Comparison of ENCODE assay signal across 9 cellular contexts in the genomic region with DNA sequence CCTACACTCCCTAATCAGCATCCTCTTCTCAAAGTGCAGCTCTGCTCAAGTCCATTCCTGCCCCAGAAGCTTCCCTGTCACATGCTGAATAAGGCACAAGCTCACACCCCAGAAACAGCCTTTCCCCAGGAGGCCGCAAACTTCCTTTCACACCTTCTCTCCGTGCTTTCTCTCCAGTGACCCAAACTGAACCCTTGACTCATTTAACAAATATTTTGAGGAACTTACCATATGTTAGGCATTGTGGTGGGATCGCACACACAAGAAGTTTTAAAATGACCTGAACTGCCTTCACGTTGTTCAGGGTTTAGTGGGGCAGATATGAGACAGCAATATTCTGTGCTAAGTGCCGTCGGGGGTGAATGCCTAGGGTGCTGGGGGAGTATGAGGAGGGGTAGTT.
DNase-seq lines count a peak whose midpoint lies in the region; ATAC-seq, FAIRE-seq and TF ChIP-seq lines count a peak whose summit lies in the region.
"Had no signal": no experiment of that assay in that cellular context is flagged by ENCODE, and none has a peak within 500 bp of the region (broad histone marks: within the 10 kb centered on the region; RNA-seq: fewer than 3 reads in every experiment).

No MANE protein-coding gene starts in this region.

- H3K79me1 ChIP-seq in IMR-90 (ENCODE audit: low read depth in 1 of 2, low read length in 2 of 2), result no peaks in the 10 kb centered on the region

- H3K9me1 ChIP-seq in IMR-90 (ENCODE audit: insufficient read depth, low read length) (no peaks in the 10 kb centered on the region), keratinocyte (ENCODE audit: control insufficient read depth, extremely low read depth, insufficient read depth, low read length) (peaks cover 2% of the 10 kb centered on the region)

- H3K4me1 ChIP-seq in IMR-90 (ENCODE audit: control insufficient read depth, insufficient read depth, low read length), result no peaks in the 10 kb centered on the region
- peaks cover 17% of the 10 kb centered on the region for H3K4me1 ChIP-seq in keratinocyte (ENCODE audit: control insufficient read depth, extremely low read depth, insufficient read depth, low read length)
- no peaks in the 10 kb centered on the region for H3K4me1 ChIP-seq in BE2C

- FAIRE-seq in keratinocyte (lab: Jason Lieb, UNC), result no peak

- H3K4ac ChIP-seq in IMR-90 (ENCODE audit: low read depth, low read length), result no peak overlapping the region

- no peak overlapping the region for H3K23ac ChIP-seq in IMR-90 (ENCODE audit: low read depth, low read length)

- H3K36me3 ChIP-seq in IMR-90 (ENCODE audit: control insufficient read depth, insufficient read depth, low read length) (no peaks in the 10 kb centered on the region), keratinocyte (ENCODE audit: control insufficient read depth in 2 of 2, extremely low read depth in 1 of 2, insufficient read depth in 2 of 2, low read length in 2 of 2) (no peaks in the 10 kb centered on the region), BE2C (no peaks in the 10 kb centered on the region)

- no peaks in the 10 kb centered on the region for H3K79me2 ChIP-seq in keratinocyte (ENCODE audit: control insufficient read depth, insufficient read depth, low read length)

- DNase-seq in HFF-Myc (ENCODE audit: extremely low read depth, low read depth) (peak; percentile 91), IMR-90 (peak; percentile 8), keratinocyte (ENCODE audit: low read depth, low spot score) (no peak), NCI-H146 treated with DMSO at 0.1 percent for 48 hours (lab: John Stamatoyannopoulos, UW; ENCODE audit: unreplicated experiment) (no peak), BE2C (no peak)
- no peak for DNase-seq in central memory CD4-positive, alpha-beta T cell
- DNase-seq in stimulated activated CD4-positive, alpha-beta T cell treated with anti-CD3 and anti-CD28 coated beads, Interleukin-4, amount 100 ng/mL, for 4 hours, result no peak
- DNase-seq: NCI-H1048 had no signal

- H3K4me2 ChIP-seq in IMR-90 (ENCODE audit: low read depth, low read length) (no peak overlapping the region), keratinocyte (ENCODE audit: control insufficient read depth, extremely low read depth, insufficient read depth, low read depth, low read length) (no peak overlapping the region)

- POLR2A ChIA-PET in IMR-90 (lab: Charles Lee; ENCODE audit: unreplicated experiment), result no interaction called here

- no peak overlapping the region for H4K8ac ChIP-seq in IMR-90 (ENCODE audit: low read depth in 2 of 2, low read length in 2 of 2)

- no peak for TF ChIP-seq RAD21 in IMR-90 (IDR thresholded peaks at IDR 0.05; ENCODE audit: low read length)

- H4K5ac ChIP-seq in IMR-90 (ENCODE audit: low read depth, low read length), result no peak overlapping the region

- H2AK9ac ChIP-seq in IMR-90 (replicated peaks; ENCODE audit: low read depth, low read length, poor library complexity), result no peak overlapping the region

- no peak overlapping the region for H3K56ac ChIP-seq in IMR-90 (ENCODE audit: extremely low read depth, insufficient read depth, low read length)

- no peak overlapping the region for H2BK20ac ChIP-seq in IMR-90 (ENCODE audit: low read depth, low read length)

- TF ChIP-seq CTCF in HFF-Myc (IDR thresholded peaks at IDR 0.05; ENCODE audit: low read depth, low read length, missing control alignments) (no peak), IMR-90 (conservative IDR thresholded peaks at IDR 0.05; ENCODE audit: low read depth, low read length) (no peak), keratinocyte (optimal IDR thresholded peaks at IDR 0.05 in 1 of 3, IDR thresholded peaks at IDR 0.05 in 1 of 3, conservative IDR thresholded peaks at IDR 0.05 in 1 of 3; ENCODE audit: extremely low read depth in 1 of 3, insufficient read depth in 2 of 3, low read length in 3 of 3) (no peak), BE2C (IDR thresholded peaks at IDR 0.05; ENCODE audit: low read depth, low read length) (no peak)

- H3K4me3 ChIP-seq in HFF-Myc (replicated peaks; ENCODE audit: low read depth, low read length) (no peak overlapping the region), IMR-90 (ENCODE audit: insufficient read depth, low read depth, low read length) (no peak overlapping the region), keratinocyte (ENCODE audit: control insufficient read depth in 2 of 3, extremely low read depth in 1 of 3, insufficient read depth in 2 of 3, low read depth in 1 of 3, low read length in 3 of 3) (no peak overlapping the region), BE2C (ENCODE audit: low read depth, low read length) (no peak overlapping the region)

- H2BK120ac ChIP-seq in IMR-90 (ENCODE audit: low read depth, low read length), result no peak overlapping the region

- WGBS in IMR-90 (ENCODE audit: extremely low coverage in 2 of 2, insufficient read length in 1 of 2), 2 experiments, result 61% methylated on average over 2 of the region's 6 CpGs; no CpG with 5 or more reads in 1 of the 2 experiments

- TF ChIP-seq POLR2A in IMR-90 (IDR thresholded peaks at IDR 0.05; ENCODE audit: low read depth, low read length), result no peak

- no peak overlapping the region for H3K14ac ChIP-seq in IMR-90 (replicated peaks; ENCODE audit: low read depth, low read length)

- ATAC-seq in GM18868 (IDR thresholded peaks at IDR 0.05; ENCODE audit: unreplicated experiment) (peak; percentile 83), IMR-90 (ENCODE audit: low read depth) (no peak)

- dilution Hi-C loops in IMR-90 (cut with HindIII; ENCODE audit: low sequenced_read_pairs, unreplicated experiment), result no loop called here
- dilution Hi-C loops in keratinocyte (cut with MboI; ENCODE audit: extremely low pct_ligation_motif_present, low sequenced_read_pairs), result no loop called here

- H3K9ac ChIP-seq in IMR-90 (ENCODE audit: low read depth, low read length) (no peak overlapping the region), keratinocyte (ENCODE audit: control insufficient read depth, extremely low read depth, insufficient read depth, low read length) (no peak overlapping the region)

- intact Hi-C loops in IMR-90 (cut with micrococcal nuclease), result no loop called here

- BruUV-seq in IMR-90 (replicated peaks; lab: Mats Ljungman, UMichigan), result no TSS peak

- H3K9me3 ChIP-seq in IMR-90 (ENCODE audit: control insufficient read depth, insufficient read depth, low read length) (no peaks in the 10 kb centered on the region), keratinocyte (ENCODE audit: control insufficient read depth, low read depth, low read length) (no peaks in the 10 kb centered on the region), BE2C (no peaks in the 10 kb centered on the region)

- H4K91ac ChIP-seq in IMR-90 (ENCODE audit: insufficient read depth, low read depth, low read length), result no peak overlapping the region

- H3K18ac ChIP-seq in IMR-90 (ENCODE audit: low read depth, low read length), result no peak overlapping the region

- no peak overlapping the region for H2AFZ ChIP-seq in IMR-90 (replicated peaks; ENCODE audit: low read length, poor library complexity)
- no peak overlapping the region for H2AFZ ChIP-seq in keratinocyte (ENCODE audit: control insufficient read depth, low read length)

- CTCF ChIA-PET in IMR-90 (lab: Yijun Ruan, JAX), result no interaction called here

- no peak overlapping the region for H2AK5ac ChIP-seq in IMR-90 (ENCODE audit: low read depth, low read length)

- no peak overlapping the region for H2BK15ac ChIP-seq in IMR-90 (ENCODE audit: low read depth, low read length)

- in situ Hi-C loops in IMR-90 (cut with MboI; ENCODE audit: low sequenced_read_pairs), result no loop called here

- H4K20me1 ChIP-seq in IMR-90 (ENCODE audit: insufficient read depth, low read length) (no peaks in the 10 kb centered on the region), keratinocyte (ENCODE audit: control insufficient read depth, extremely low read depth, insufficient read depth, low read length) (no peaks in the 10 kb centered on the region)

- no peak overlapping the region for H2BK5ac ChIP-seq in IMR-90 (ENCODE audit: low read depth, low read length, poor library complexity, severe bottlenecking)

- no peak overlapping the region for H3K27ac ChIP-seq in IMR-90 (ENCODE audit: insufficient read depth, low read length)
- peak overlapping the region; percentile 42 for H3K27ac ChIP-seq in keratinocyte (ENCODE audit: control insufficient read depth, insufficient read depth, low read length)

- H3K27me3 ChIP-seq in IMR-90 (ENCODE audit: control insufficient read depth, insufficient read depth, low read length) (no peaks in the 10 kb centered on the region), keratinocyte (ENCODE audit: control insufficient read depth, extremely low read depth, insufficient read depth, low read length) (no peaks in the 10 kb centered on the region), BE2C (no peaks in the 10 kb centered on the region)

TF ChIP-seq in IMR-90, 13 proteins besides CTCF, POLR2A, EP300 and RAD21:
- TF ChIP-seq FOS (IDR thresholded peaks at IDR 0.05; ENCODE audit: low read depth, low read length) (no peak), RFX5 (IDR thresholded peaks at IDR 0.05; ENCODE audit: low read depth, low read length) (no peak), NFE2L2 (IDR thresholded peaks at IDR 0.05; ENCODE audit: low read depth, low read length) (no peak), ELK1 (IDR thresholded peaks at IDR 0.05; ENCODE audit: borderline replicate concordance, low read depth, low read length) (no peak), USF2 (IDR thresholded peaks at IDR 0.05; ENCODE audit: low read depth, low read length) (no peak), CHD1 (IDR thresholded peaks at IDR 0.05; ENCODE audit: low read depth, low read length) (no peak), BHLHE40 (IDR thresholded peaks at IDR 0.05; ENCODE audit: low read depth, low read length) (no peak), CEBPB (IDR thresholded peaks at IDR 0.05; ENCODE audit: low read depth, low read length) (no peak), MAFK (IDR thresholded peaks at IDR 0.05; ENCODE audit: low read depth, low read length) (no peak)

Comparison
In these comparisons a context has a peak if more than half of its experiments do, and no peak if none do; other contexts are left out.
1. DNase-seq: peak in HFF-Myc (single experiment) and IMR-90 (single experiment); none in keratinocyte (single experiment), NCI-H146 treated with DMSO at 0.1 percent for 48 hours (single experiment), central memory CD4-positive, alpha-beta T cell (single experiment), stimulated activated CD4-positive, alpha-beta T cell treated with anti-CD3 and anti-CD28 coated beads, Interleukin-4, amount 100 ng/mL, for 4 hours (0 of 2) and BE2C (single experiment).